In genomic region chr14:85587152-85587697, GRCh38 we compare ENCODE assay signal across 11 cellular contexts. TPM values are rescaled to one million over a fixed set of nuclear protein-coding genes. Genes with fewer than 3 reads are reported as not detected.
DNase-seq lines count a peak whose midpoint lies in the region; ATAC-seq and TF ChIP-seq lines count a peak whose summit lies in the region.
"Had no signal": no experiment of that assay in that cellular context is flagged by ENCODE, and none has a peak within 500 bp of the region (broad histone marks: within the 10 kb centered on the region; RNA-seq: fewer than 3 reads in every experiment).

No MANE protein-coding gene starts in this region.

- H3K9me3 Mint-ChIP-seq in Caco-2 (ENCODE audit: unreplicated experiment): peaks cover 15% of the 10 kb centered on the region

- peak overlapping the region; percentile 52; the same call in 1 of the 2 replicates for H3K23ac ChIP-seq in IMR-90 (ENCODE audit: low read depth, low read length)

- H4K20me1 ChIP-seq in IMR-90 (ENCODE audit: insufficient read depth, low read length) (no peaks in the 10 kb centered on the region), SK-N-SH (ENCODE audit: insufficient read depth) (no peaks in the 10 kb centered on the region)

- H2AK9ac ChIP-seq in IMR-90 (replicated peaks; ENCODE audit: low read depth, low read length, poor library complexity): no peak overlapping the region

- in situ Hi-C loops in IMR-90 (cut with MboI; ENCODE audit: low sequenced_read_pairs): no loop called here

- TF ChIP-seq RAD21 in IMR-90 (IDR thresholded peaks at IDR 0.05; ENCODE audit: low read length) (no peak), SK-N-SH (IDR thresholded peaks at IDR 0.05; ENCODE audit: low read length) (no peak)

- POLR2A ChIA-PET in IMR-90 (lab: Charles Lee; ENCODE audit: unreplicated experiment): interaction anchor here (0.5 kb wide), 1 partner anchor 55 kb away, joined by 3 read pairs; no protein-coding TSS in a partner anchor
- POLR2A ChIA-PET in SK-N-SH (lab: Yijun Ruan, JAX): no interaction called here
- POLR2A ChIA-PET in Caco-2 (lab: Charles Lee): no interaction called here

- peak overlapping the region; percentile 52; the same call in 1 of the 2 replicates for H3K14ac ChIP-seq in IMR-90 (replicated peaks; ENCODE audit: low read depth, low read length)

- dilution Hi-C loops in IMR-90 (cut with HindIII; ENCODE audit: low sequenced_read_pairs, unreplicated experiment): no loop called here

- no peak overlapping the region for H4K5ac ChIP-seq in IMR-90 (ENCODE audit: low read depth, low read length)

- H3K18ac ChIP-seq in IMR-90 (ENCODE audit: low read depth, low read length): no peak overlapping the region; the same call in 1 of the 2 replicates

- H3K9ac ChIP-seq in IMR-90 (ENCODE audit: low read depth, low read length) (no peak overlapping the region), SK-N-SH (peak overlapping the region; percentile 55; the same call in 1 of the 2 replicates)

- no peaks in the 10 kb centered on the region for H3K27me3 Mint-ChIP-seq in Caco-2 (ENCODE audit: insufficient read depth, unreplicated experiment)
- H3K27me3 Mint-ChIP-seq: stimulated activated naive B cell treated with anti-CD40 and anti-IgM and Interleukin-4, amounts not matched to agents 10 μg/mL and 1 μg/mL and 100 μg/mL, for 72 hours had no signal

- H3K4me1 Mint-ChIP-seq in Caco-2 (ENCODE audit: low read depth, unreplicated experiment): no peaks in the 10 kb centered on the region
- H3K4me1 Mint-ChIP-seq: stimulated activated naive B cell treated with anti-CD40 and anti-IgM and Interleukin-4, amounts not matched to agents 10 μg/mL and 1 μg/mL and 100 μg/mL, for 72 hours had no signal

- no peak overlapping the region; the same call in 1 of the 2 replicates for H2AK5ac ChIP-seq in IMR-90 (ENCODE audit: low read depth, low read length)

- TF ChIP-seq CTCF in IMR-90 (conservative IDR thresholded peaks at IDR 0.05; ENCODE audit: low read depth, low read length): no peak
- TF ChIP-seq CTCF in SK-N-SH (IDR thresholded peaks at IDR 0.05): no peak
- TF ChIP-seq CTCF in omental fat pad (IDR thresholded peaks at IDR 0.05): no peak
- no peak for TF ChIP-seq CTCF in Caco-2 (IDR thresholded peaks at IDR 0.05; ENCODE audit: insufficient read depth in 1 of 2, low read depth in 1 of 2, low read length in 1 of 2, severe bottlenecking in 1 of 2, unreplicated experiment in 1 of 2)

- H3K9me3 ChIP-seq in IMR-90 (ENCODE audit: control insufficient read depth, insufficient read depth, low read length): peaks cover 3% of the 10 kb centered on the region
- H3K9me3 ChIP-seq in SK-N-SH: 0 out of 2 replicates have a peak, but pooled peaks cover 3% of the 10 kb centered on the region
- H3K9me3 ChIP-seq in Caco-2: 0 out of 2 replicates have a peak, but pooled peaks cover 3% of the 10 kb centered on the region

- H3K56ac ChIP-seq in IMR-90 (ENCODE audit: extremely low read depth, insufficient read depth, low read length): no peak overlapping the region

- H3K27ac ChIP-seq in IMR-90 (ENCODE audit: insufficient read depth, low read length): no peak overlapping the region
- H3K27ac ChIP-seq in SK-N-SH (ENCODE audit: low read depth in 2 of 2, low read length in 1 of 2): peak overlapping the region; percentile 50 to 87; a peak in 3 of 4 replicates

- H3K4ac ChIP-seq in IMR-90 (ENCODE audit: low read depth, low read length): 0 out of 2 replicates have a peak overlapping the region, but pooled peaks have one; percentile 40

- H3K79me1 ChIP-seq in IMR-90 (ENCODE audit: low read depth in 1 of 2, low read length in 2 of 2): peaks cover 4 to 21% of the 10 kb centered on the region in 2 experiments; a peak in 3 of 4 replicates

- no peak overlapping the region; the same call in 1 of the 2 replicates for H4K91ac ChIP-seq in IMR-90 (ENCODE audit: insufficient read depth, low read depth, low read length)

- no peaks in the 10 kb centered on the region for H3K9me2 ChIP-seq in SK-N-SH

- ATAC-seq in IMR-90 (ENCODE audit: low read depth): peak; percentile 61
- ATAC-seq in omental fat pad (ENCODE audit: low FRiP score): no peak
- ATAC-seq: right cardiac atrium had no signal

- H3K27ac Mint-ChIP-seq in Caco-2 (ENCODE audit: unreplicated experiment): no peak overlapping the region
- H3K27ac Mint-ChIP-seq: stimulated activated naive B cell treated with anti-CD40 and anti-IgM and Interleukin-4, amounts not matched to agents 10 μg/mL and 1 μg/mL and 100 μg/mL, for 72 hours had no signal

- intact Hi-C loops in IMR-90 (cut with micrococcal nuclease) (no loop called here), Caco-2 (cut with micrococcal nuclease; ENCODE audit: unreplicated experiment) (no loop called here)

- peak overlapping the region; percentile 60 for H2BK20ac ChIP-seq in IMR-90 (ENCODE audit: low read depth, low read length)

- H3K4me2 ChIP-seq in IMR-90 (ENCODE audit: low read depth, low read length) (peak overlapping the region; percentile 56; the same call in 1 of the 2 replicates), SK-N-SH (peak overlapping the region; percentile 58)

- DNase-seq in A172 (ENCODE audit: low spot score): peak; percentile 52
- peak; percentile 63 for DNase-seq in IMR-90
- DNase-seq in SK-N-SH: no peak
- peak; percentile 80 for DNase-seq in iris pigment epithelial cell (ENCODE audit: low read depth)
- no peak for DNase-seq in omental fat pad (ENCODE audit: low spot score)
- no peak for DNase-seq in NCI-H345 treated with DMSO at 0.1 percent for 48 hours (lab: John Stamatoyannopoulos, UW; ENCODE audit: unreplicated experiment)
- no peak for DNase-seq in Caco-2
- no peak for DNase-seq in central memory CD4-positive, alpha-beta T cell
- DNase-seq: NCI-H2081 treated with DMSO at 0.1 percent for 48 hours; right cardiac atrium; stimulated activated naive B cell treated with anti-CD40 and anti-IgM and Interleukin-4, amounts not matched to agents 10 μg/mL and 1 μg/mL and 100 μg/mL, for 72 hours had no signal

- peak; percentile 59 to 85 for TF ChIP-seq EP300 in SK-N-SH (IDR thresholded peaks at IDR 0.05; ENCODE audit: borderline replicate concordance in 1 of 2, low read depth in 1 of 2, low read length in 1 of 2)

- peak overlapping the region; percentile 2 to 50; a peak in 2 of 4 replicates for H4K8ac ChIP-seq in IMR-90 (ENCODE audit: low read depth in 2 of 2, low read length in 2 of 2)

- H3K36me3 ChIP-seq in IMR-90 (ENCODE audit: control insufficient read depth, insufficient read depth, low read length): no peaks in the 10 kb centered on the region; the same call in none of the 2 replicates
- H3K36me3 ChIP-seq in SK-N-SH (replicated peaks in 1 of 2; ENCODE audit: control insufficient read depth in 1 of 2, insufficient read depth in 2 of 2, low read length in 1 of 2): peaks cover 0 to 11% of the 10 kb centered on the region in 2 experiments
- H3K36me3 ChIP-seq in Caco-2 (ENCODE audit: control insufficient read depth, insufficient read depth, low read length): no peaks in the 10 kb centered on the region

- no CpG with 5 or more reads among the region's 6 CpGs for WGBS in IMR-90 (ENCODE audit: extremely low coverage in 2 of 2, insufficient read length in 1 of 2), 2 experiments
- 16% methylated on average over 6 of the region's 6 CpGs for WGBS in SK-N-SH (ENCODE audit: low lambda C conversion rate)

- CTCF ChIA-PET in IMR-90 (lab: Yijun Ruan, JAX) (interaction anchor here (0.6 to 1.4 kb wide), 5 partner anchors 11 to 1238 kb away, joined by 3 to 6 read pairs (median 3); no protein-coding TSS in a partner anchor), SK-N-SH (lab: Yijun Ruan, JAX) (interaction anchor here (0.6 to 3.1 kb wide), 2 partner anchors 10 to 1080 kb away, joined by 3 to 9 read pairs; no protein-coding TSS in a partner anchor), Caco-2 (lab: Charles Lee) (no interaction called here)

- H3F3A ChIP-seq in SK-N-SH (replicated peaks; ENCODE audit: insufficient read depth): peaks cover 19% of the 10 kb centered on the region

- peaks cover 54% of the 10 kb centered on the region for H3K79me2 ChIP-seq in SK-N-SH (ENCODE audit: insufficient read depth)

- peak overlapping the region; percentile 74 for H2BK120ac ChIP-seq in IMR-90 (ENCODE audit: low read depth, low read length)

- H3K4me3 ChIP-seq in IMR-90 (ENCODE audit: insufficient read depth, low read depth, low read length) (no peak overlapping the region), SK-N-SH (ENCODE audit: low read depth in 2 of 2, low read length in 1 of 2) (peak overlapping the region in 1 of 2 experiments; percentile 26; a peak in 2 of 4 replicates), Caco-2 (ENCODE audit: low read depth, low read length) (no peak overlapping the region)

- no peaks in the 10 kb centered on the region for H3K27me3 ChIP-seq in IMR-90 (ENCODE audit: control insufficient read depth, insufficient read depth, low read length)
- H3K27me3 ChIP-seq in SK-N-SH (ENCODE audit: insufficient read depth): no peaks in the 10 kb centered on the region
- no peaks in the 10 kb centered on the region for H3K27me3 ChIP-seq in Caco-2 (replicated peaks; ENCODE audit: control insufficient read depth, insufficient read depth, low read length)

- H3K36me3 Mint-ChIP-seq in Caco-2 (ENCODE audit: insufficient read depth, unreplicated experiment): no peaks in the 10 kb centered on the region
- H3K36me3 Mint-ChIP-seq: stimulated activated naive B cell treated with anti-CD40 and anti-IgM and Interleukin-4, amounts not matched to agents 10 μg/mL and 1 μg/mL and 100 μg/mL, for 72 hours had no signal

- H2BK5ac ChIP-seq in IMR-90 (ENCODE audit: low read depth, low read length, poor library complexity, severe bottlenecking): peak overlapping the region; percentile 87

- peaks cover 3% of the 10 kb centered on the region for H3K9me1 ChIP-seq in IMR-90 (ENCODE audit: insufficient read depth, low read length)

- no peak overlapping the region; the same call in 2 of the 3 replicates for H2BK15ac ChIP-seq in IMR-90 (ENCODE audit: low read depth, low read length)

- H3K4me3 Mint-ChIP-seq in Caco-2 (ENCODE audit: unreplicated experiment): no peak overlapping the region
- H3K4me3 Mint-ChIP-seq: stimulated activated naive B cell treated with anti-CD40 and anti-IgM and Interleukin-4, amounts not matched to agents 10 μg/mL and 1 μg/mL and 100 μg/mL, for 72 hours had no signal

- H3K4me1 ChIP-seq in IMR-90 (ENCODE audit: control insufficient read depth, insufficient read depth, low read length) (peaks cover 5% of the 10 kb centered on the region), SK-N-SH (ENCODE audit: control insufficient read depth in 1 of 2, insufficient read depth in 2 of 2, low read depth in 1 of 2, low read length in 1 of 2) (peaks cover 0 to 9% of the 10 kb centered on the region in 2 experiments; a peak in 1 of 4 replicates), Caco-2 (peaks cover 7% of the 10 kb centered on the region; the same call in 1 of the 2 replicates)

- TF ChIP-seq POLR2A in IMR-90 (IDR thresholded peaks at IDR 0.05; ENCODE audit: low read depth, low read length): no peak

- BruUV-seq in IMR-90 (replicated peaks; lab: Mats Ljungman, UMichigan): no TSS peak
- no TSS peak for BruUV-seq in Caco-2 (replicated peaks; lab: Mats Ljungman, UMichigan)

- no peak overlapping the region for H2AFZ ChIP-seq in IMR-90 (replicated peaks; ENCODE audit: low read length, poor library complexity)
- H2AFZ ChIP-seq in SK-N-SH (ENCODE audit: low read depth): no peak overlapping the region

RNA-seq across cellular contexts. Expression of gene FLRT2, which starts 57.3 kb away (rescaled TPM):
- total RNA-seq in A172 (2014; rRNA removed; shearing (Covaris generic)): 3.6 and 11.5 TPM in 2 replicates
- total RNA-seq in IMR-90 (2012; rRNA removed) (11.1 and 13.1 TPM in 2 replicates), omental fat pad (10 to 100 TPM; 15.9 to 71.4 (median 23.8) TPM), Caco-2 (2022) (0.07 and 0.43 TPM in 2 replicates)
- polyA plus RNA-seq in IMR-90 (2012; rRNA removed) (8.8 and 10.2 TPM in 2 replicates), SK-N-SH (2012; rRNA removed) (10.8 and 14.1 TPM in 2 replicates)
- 3.2 and 4.0 TPM in 2 replicates for polyA plus RNA-seq in IMR-90 (2012; cell fraction: cytosol; rRNA removed)
- 12.2 and 48.3 TPM in 2 replicates for polyA plus RNA-seq in IMR-90 (2012; cell fraction: nucleus; rRNA removed; ENCODE audit: low replicate concordance)
- polyA plus RNA-seq in SK-N-SH (2012; cell fraction: cytosol; rRNA removed): 5.9 and 7.3 TPM in 2 replicates
- 23.0 and 43.1 TPM in 2 replicates for polyA plus RNA-seq in SK-N-SH (2012; cell fraction: nucleus; rRNA removed)

Comparison
In these comparisons a context has a peak if more than half of its experiments do, and no peak if none do; other contexts are left out.
1. DNase-seq: peak in A172 (single experiment), IMR-90 (single experiment) and iris pigment epithelial cell (single experiment); none in SK-N-SH (single experiment), omental fat pad (single experiment), NCI-H345 treated with DMSO at 0.1 percent for 48 hours (single experiment), Caco-2 (0 of 2) and central memory CD4-positive, alpha-beta T cell (single experiment).